In the genomic region with DNA sequence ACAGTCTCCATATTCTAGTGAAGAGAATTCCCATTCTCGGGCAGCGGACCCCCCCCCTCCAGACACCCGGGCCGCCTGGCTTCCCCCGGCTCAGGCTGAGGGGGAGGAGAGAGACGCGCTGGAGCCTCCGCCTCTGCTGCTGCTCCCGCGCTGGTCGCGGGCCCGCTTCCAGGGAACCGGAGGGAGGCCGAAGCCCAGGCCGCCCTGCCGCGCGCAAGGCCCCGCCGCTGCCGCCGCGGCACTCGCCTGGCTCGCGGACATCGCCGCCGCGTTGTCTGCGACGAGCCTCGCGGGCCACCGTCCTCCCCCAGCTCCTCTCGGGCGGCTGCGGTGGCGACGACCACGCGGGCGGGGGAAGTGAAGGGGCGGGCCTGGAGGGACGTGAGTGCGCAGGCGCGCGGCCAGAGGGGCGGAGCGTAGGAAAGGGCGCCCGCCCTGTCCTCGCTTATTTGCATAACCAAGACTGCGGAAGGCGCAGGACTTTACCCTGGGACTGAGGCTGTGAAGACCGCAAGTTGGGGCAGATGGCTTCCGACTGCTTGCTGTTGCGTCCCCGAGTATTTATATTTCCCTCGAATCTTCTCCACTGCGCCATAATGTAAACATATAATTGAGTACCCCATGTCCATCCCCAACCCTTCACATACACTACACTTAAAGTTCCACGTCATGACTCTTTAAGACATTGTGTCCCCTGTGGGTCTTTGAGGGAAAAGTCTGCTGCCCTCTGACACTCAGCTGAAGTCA, we compare ENCODE assay signal across 8 cellular contexts. TPM values are rescaled to one million over a fixed set of nuclear protein-coding genes. Genes with fewer than 3 reads are reported as not detected.
A peak's percentile ranks its signal among the peaks of the same experiment; 100 is the strongest.
DNase-seq lines count a peak whose midpoint lies in the region; TF ChIP-seq lines count a peak whose summit lies in the region.

A gene with protein sequence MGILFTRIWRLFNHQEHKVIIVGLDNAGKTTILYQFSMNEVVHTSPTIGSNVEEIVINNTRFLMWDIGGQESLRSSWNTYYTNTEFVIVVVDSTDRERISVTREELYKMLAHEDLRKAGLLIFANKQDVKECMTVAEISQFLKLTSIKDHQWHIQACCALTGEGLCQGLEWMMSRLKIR (minus strand): TSS at position 279 of the 747 bp plus-strand sequence. CDS start 245 bp downstream, at position 34.

- H3K36me3 ChIP-seq in SK-N-MC (ENCODE audit: insufficient read depth, low read length) (peaks cover 10% of the 10 kb centered on the region; the same call in 1 of the 2 replicates), suprapubic skin (no peaks in the 10 kb centered on the region)

- H3K9me3 Mint-ChIP-seq in HFFc6: no peaks in the 10 kb centered on the region
- H3K9me3 Mint-ChIP-seq in activated naive CD4-positive, alpha-beta T cell treated with anti-CD3 and anti-CD28 coated beads, Interleukin-2, amount 10 ng/mL, durations not matched to agents 7 days and 5 days: no peaks in the 10 kb centered on the region

- 0% methylated on average over 10 of the region's 64 CpGs for WGBS in suprapubic skin

- peak; percentile 95 for TF ChIP-seq POLR2A in NB4 (IDR thresholded peaks at IDR 0.05; ENCODE audit: extremely low read depth, insufficient read length)
- peak; percentile 53 to 76 for TF ChIP-seq POLR2A in suprapubic skin (IDR thresholded peaks at IDR 0.05)

- no peak for TF ChIP-seq EP300 in suprapubic skin (IDR thresholded peaks at IDR 0.05)

- peaks cover 44% of the 10 kb centered on the region for H3K4me1 ChIP-seq in suprapubic skin

- DNase-seq in GM04503 (ENCODE audit: low read depth): peak; percentile 57
- DNase-seq in HFFc6: peak; percentile 90
- peak; percentile 99 for DNase-seq in NB4 (ENCODE audit: low read depth)
- peak; percentile 55 for DNase-seq in SK-N-MC (ENCODE audit: low read depth, low spot score)
- DNase-seq in activated naive CD4-positive, alpha-beta T cell treated with anti-CD3 and anti-CD28 coated beads, Interleukin-2, amount 10 ng/mL, durations not matched to agents 7 days and 5 days: peak; percentile 94
- DNase-seq in globus pallidus (ENCODE audit: low spot score): peak; percentile 96
- peak; percentile 50 to 95 (median 91) for DNase-seq in nucleus accumbens (lab: John Stamatoyannopoulos, UW)
- peak; percentile 96 to 97 for DNase-seq in suprapubic skin (ENCODE audit: low spot score in 2 of 2)

- H3K4me1 Mint-ChIP-seq in HFFc6 (ENCODE audit: low read depth): peaks cover 43% of the 10 kb centered on the region
- H3K4me1 Mint-ChIP-seq in activated naive CD4-positive, alpha-beta T cell treated with anti-CD3 and anti-CD28 coated beads, Interleukin-2, amount 10 ng/mL, durations not matched to agents 7 days and 5 days: peaks cover 44% of the 10 kb centered on the region

- no peaks in the 10 kb centered on the region for H3K9me3 ChIP-seq in SK-N-MC (ENCODE audit: low read depth, low read length)
- no peaks in the 10 kb centered on the region for H3K9me3 ChIP-seq in suprapubic skin

- H3K27ac ChIP-seq in SK-N-MC: peak within 1 kb of the TSS; percentile 65; the same call in 1 of the 2 replicates
- peak within 1 kb of the TSS; percentile 93 for H3K27ac ChIP-seq in suprapubic skin

- H3K4me3 Mint-ChIP-seq in HFFc6: peak within 1 kb of the TSS; percentile 87
- peak within 1 kb of the TSS; percentile 95 for H3K4me3 Mint-ChIP-seq in activated naive CD4-positive, alpha-beta T cell treated with anti-CD3 and anti-CD28 coated beads, Interleukin-2, amount 10 ng/mL, durations not matched to agents 7 days and 5 days

- peaks cover 1% of the 10 kb centered on the region; the same call in 1 of the 2 replicates for H3K27me3 Mint-ChIP-seq in HFFc6 (ENCODE audit: insufficient read depth)
- H3K27me3 Mint-ChIP-seq in activated naive CD4-positive, alpha-beta T cell treated with anti-CD3 and anti-CD28 coated beads, Interleukin-2, amount 10 ng/mL, durations not matched to agents 7 days and 5 days: no peaks in the 10 kb centered on the region

- H3K4me3 ChIP-seq in NB4 (ENCODE audit: low read depth, low read length) (peak within 1 kb of the TSS; percentile 88), SK-N-MC (peak within 1 kb of the TSS; percentile 90), suprapubic skin (peak within 1 kb of the TSS; percentile 83)

- peak within 1 kb of the TSS; percentile 89 for H3K9ac ChIP-seq in SK-N-MC (ENCODE audit: insufficient read length)

- no peaks in the 10 kb centered on the region for H3K36me3 Mint-ChIP-seq in HFFc6 (ENCODE audit: low read depth)
- H3K36me3 Mint-ChIP-seq in activated naive CD4-positive, alpha-beta T cell treated with anti-CD3 and anti-CD28 coated beads, Interleukin-2, amount 10 ng/mL, durations not matched to agents 7 days and 5 days: peaks cover 16% of the 10 kb centered on the region

- CTCF ChIA-PET in activated naive CD4-positive, alpha-beta T cell treated with anti-CD3 and anti-CD28 coated beads, Interleukin-2, amount 10 ng/mL, durations not matched to agents 7 days and 5 days (lab: Charles Lee): no interaction called here

- no peak for TF ChIP-seq CTCF in HFFc6 (IDR thresholded peaks at IDR 0.05)
- TF ChIP-seq CTCF in NB4 (IDR thresholded peaks at IDR 0.05; ENCODE audit: low read depth, low read length): no peak
- no peak for TF ChIP-seq CTCF in suprapubic skin (IDR thresholded peaks at IDR 0.05)

- H3K27ac Mint-ChIP-seq in HFFc6: peak within 1 kb of the TSS; percentile 84
- peak within 1 kb of the TSS; percentile 86 for H3K27ac Mint-ChIP-seq in activated naive CD4-positive, alpha-beta T cell treated with anti-CD3 and anti-CD28 coated beads, Interleukin-2, amount 10 ng/mL, durations not matched to agents 7 days and 5 days

- no peaks in the 10 kb centered on the region for H3K27me3 ChIP-seq in suprapubic skin

RNA-seq across cellular contexts. Expression of the gene that starts here (rescaled TPM):
- total RNA-seq in HFFc6 (2021; fragmentation: NEBNext Ultra II Directional; extraction: Animal tissue kit (Norgen Biotek cat#: 25700)): 10 to 100 TPM; 32.0 to 46.6 (median 39.9) TPM
- total RNA-seq in suprapubic skin: 100 to 1,000 TPM in 1 of 4 donors, 10 to 100 TPM in 3; 76.7 to 124 (median 94.5) TPM

Comparison
In these comparisons a context has a peak if more than half of its experiments do, and no peak if none do; other contexts are left out.
1. Peak in every context shown above with its lines: DNase-seq, H3K4me3 ChIP-seq and H3K27ac ChIP-seq.